ENCODE assay signal across 23 cellular contexts in genomic region chr3:34843479-34843870, GRCh38.
DNase-seq lines count a peak whose midpoint lies in the region; ATAC-seq, FAIRE-seq and TF ChIP-seq lines count a peak whose summit lies in the region.
"Had no signal": no experiment of that assay in that cellular context is flagged by ENCODE, and none has a peak within 500 bp of the region (broad histone marks: within the 10 kb centered on the region; RNA-seq: fewer than 3 reads in every experiment).

No MANE protein-coding gene starts in this region.

- no peak overlapping the region for H2BK20ac ChIP-seq in H1 (ENCODE audit: low read length)

- no peaks in the 10 kb centered on the region for H3K27me3 ChIP-seq in H1 (replicated peaks in 1 of 4; ENCODE audit: control insufficient read depth in 3 of 4, extremely low read depth in 1 of 4, insufficient read depth in 3 of 4, low read length in 3 of 4)

- peak overlapping the region; percentile 71; the same call in 1 of the 2 replicates for H2AFZ ChIP-seq in H1 (ENCODE audit: low read length)
- H2AFZ ChIP-seq: parathyroid adenoma had no signal

- H3K79me2 ChIP-seq in H1 (ENCODE audit: control insufficient read depth in 1 of 2, insufficient read depth in 2 of 2, low read length in 2 of 2), result no peaks in the 10 kb centered on the region
- H3K79me2 ChIP-seq: parathyroid adenoma had no signal

- H3K36me3 ChIP-seq in SK-N-MC (ENCODE audit: insufficient read depth, low read length) (no peaks in the 10 kb centered on the region), H1 (ENCODE audit: control insufficient read depth in 2 of 4, insufficient read depth in 4 of 4, low read length in 3 of 4) (no peaks in the 10 kb centered on the region)

- TF ChIP-seq EP300 in H1 (IDR thresholded peaks at IDR 0.05; ENCODE audit: borderline replicate concordance in 1 of 2, low read depth in 2 of 2, low read length in 2 of 2), result no peak

- in situ Hi-C loops in G401 (cut with HindIII; ENCODE audit: low sequenced_read_pairs), result no loop called here

- no peaks in the 10 kb centered on the region for H3K79me1 ChIP-seq in H1 (ENCODE audit: low read depth, low read length)

- H3K18ac ChIP-seq in H1 (ENCODE audit: extremely low read depth, low read length), result no peak overlapping the region

- no peaks in the 10 kb centered on the region for H3K36me3 Mint-ChIP-seq in nephron (ENCODE audit: low read depth)
- H3K36me3 Mint-ChIP-seq: naive thymus-derived CD8-positive, alpha-beta T cell had no signal

- peaks cover 2% of the 10 kb centered on the region for H3K27me3 Mint-ChIP-seq in nephron (ENCODE audit: low read depth)
- H3K27me3 Mint-ChIP-seq: activated CD8-positive, alpha-beta T cell treated with anti-CD3 and anti-CD28 coated beads for 36 hours had no signal

- peak; percentile 16 for DNase-seq in G401 (ENCODE audit: low spot score)
- no peak for DNase-seq in SK-N-MC (ENCODE audit: low read depth, low spot score)
- DNase-seq in H1 (ENCODE audit: low read depth in 1 of 2, low spot score in 2 of 2), result no peak
- DNase-seq in left lobe of liver (ENCODE audit: low spot score), result no peak
- DNase-seq in dedifferentiated amniotic fluid mesenchymal stem cell (ENCODE audit: extremely low spot score), result no peak
- DNase-seq: activated CD4-positive, CD25-positive, alpha-beta regulatory T cell; activated CD8-positive, alpha-beta T cell treated with anti-CD3 and anti-CD28 coated beads for 36 hours; activated naive CD4-positive, alpha-beta T cell treated with Interleukin-2 at 50 U/mL for 16 hours; GF-D8; Karpas-422; naive thymus-derived CD8-positive, alpha-beta T cell; NCI-H1092 treated with DMSO at 0.1 percent for 48 hours; NCI-H2081; stimulated activated CD4-positive, alpha-beta T cell treated with anti-CD3 and anti-CD28 coated beads, Interleukin-2, amount 100 ng/mL, for 24 hours; stimulated activated naive CD4-positive, alpha-beta T cell; T1000 had no signal

- H4K8ac ChIP-seq in H1 (ENCODE audit: extremely low read depth, insufficient read depth, low read length), result no peak overlapping the region

- POLR2A ChIA-PET in H1 (lab: Charles Lee; ENCODE audit: partially characterized antibody), result no interaction called here

- no peaks in the 10 kb centered on the region for H3K9me3 ChIP-seq in SK-N-MC (ENCODE audit: low read depth, low read length)
- no peaks in the 10 kb centered on the region for H3K9me3 ChIP-seq in H1 (ENCODE audit: insufficient read depth in 2 of 2, low read depth in 1 of 2, low read length in 1 of 2)

- CTCF ChIA-PET in H1 (lab: Charles Lee; ENCODE audit: partially characterized antibody), result interaction anchor here (1.0 to 1.2 kb wide), 2 partner anchors 13 to 33 kb away, joined by 3 read pairs; no protein-coding TSS in a partner anchor

- peaks cover 0 to 7% (median 4%) of the 10 kb centered on the region in 4 experiments; a peak in 3 of 7 replicates for H3K4me1 ChIP-seq in H1 (replicated peaks in 1 of 4; ENCODE audit: control insufficient read depth in 3 of 4, insufficient read depth in 4 of 4, low read length in 3 of 4)
- H3K4me1 ChIP-seq: parathyroid adenoma had no signal

- peak overlapping the region; percentile 83 for H3K27ac ChIP-seq in SK-N-MC
- H3K27ac ChIP-seq in H1 (ENCODE audit: low read depth, low read length), result no peak overlapping the region
- H3K27ac ChIP-seq: coronary artery, parathyroid adenoma had no signal

- H3K14ac ChIP-seq in H1 (ENCODE audit: insufficient read length), result no peak overlapping the region

- no peak overlapping the region for H2BK5ac ChIP-seq in H1 (ENCODE audit: low read depth, low read length)

- TF ChIP-seq RAD21 in H1 (IDR thresholded peaks at IDR 0.05 in 1 of 2, conservative IDR thresholded peaks at IDR 0.05 in 1 of 2; ENCODE audit: low read depth in 2 of 2, low read length in 2 of 2), result no peak

- H3K56ac ChIP-seq in H1 (replicated peaks; ENCODE audit: insufficient read length, low read depth, low read length), result no peak overlapping the region

- no peak for FAIRE-seq in H1 (lab: Jason Lieb, UNC)
- FAIRE-seq: keratinocyte had no signal

- no peak overlapping the region for H3K4me2 ChIP-seq in H1 (ENCODE audit: insufficient read depth in 1 of 2, low read depth in 2 of 2, low read length in 2 of 2)

- H3K9me3 Mint-ChIP-seq in nephron, result no peaks in the 10 kb centered on the region
- H3K9me3 Mint-ChIP-seq: activated CD8-positive, alpha-beta T cell treated with anti-CD3 and anti-CD28 coated beads for 36 hours; naive thymus-derived CD8-positive, alpha-beta T cell had no signal

- no peak overlapping the region for H4K91ac ChIP-seq in H1 (replicated peaks; ENCODE audit: insufficient read length, low read length)

- no peak overlapping the region for H3K4ac ChIP-seq in H1 (replicated peaks; ENCODE audit: insufficient read length, low read depth, low read length)

- H3K4me3 ChIP-seq in SK-N-MC (0 out of 2 replicates have a peak overlapping the region, but pooled peaks have one; percentile 33), H1 (ENCODE audit: extremely low read depth in 1 of 4, insufficient read depth in 2 of 4, low read depth in 3 of 4, low read length in 4 of 4) (no peak overlapping the region)
- H3K4me3 ChIP-seq: coronary artery, lung had no signal

- H3K9ac ChIP-seq in SK-N-MC (ENCODE audit: insufficient read length) (peak overlapping the region; percentile 51), H1 (replicated peaks in 1 of 4; ENCODE audit: extremely low read depth in 1 of 4, low read depth in 3 of 4, low read length in 3 of 4) (no peak overlapping the region)
- H3K9ac ChIP-seq: parathyroid adenoma had no signal

- H4K5ac ChIP-seq in H1 (ENCODE audit: insufficient read length, low read depth, low read length), result no peak overlapping the region

- no peak overlapping the region for H2BK12ac ChIP-seq in H1 (ENCODE audit: low read depth, low read length)

- H2AK5ac ChIP-seq in H1 (ENCODE audit: low read depth, low read length), result no peak overlapping the region

- H3K23ac ChIP-seq in H1 (ENCODE audit: insufficient read length), result no peak overlapping the region

- ATAC-seq in GM21423 (IDR thresholded peaks at IDR 0.05; ENCODE audit: unreplicated experiment) (no peak), GM21529 (IDR thresholded peaks at IDR 0.05; ENCODE audit: unreplicated experiment) (no peak), left lobe of liver (no peak)
- ATAC-seq: activated CD8-positive, alpha-beta T cell treated with anti-CD3 and anti-CD28 coated beads for 36 hours; naive thymus-derived CD8-positive, alpha-beta T cell had no signal

- H2BK15ac ChIP-seq in H1 (ENCODE audit: low read length), result no peak overlapping the region

- TF ChIP-seq CTCF in H1 (IDR thresholded peaks at IDR 0.05; ENCODE audit: control extremely low read depth in 1 of 3, insufficient read depth in 1 of 3, low read depth in 1 of 3, low read length in 3 of 3) (no peak), nephron (IDR thresholded peaks at IDR 0.05; ENCODE audit: unreplicated experiment in 3 of 3) (no peak)

- H3K27ac Mint-ChIP-seq in nephron, result peak overlapping the region; percentile 6 to 69 (median 50)
- H3K27ac Mint-ChIP-seq: activated CD8-positive, alpha-beta T cell treated with anti-CD3 and anti-CD28 coated beads for 36 hours; naive thymus-derived CD8-positive, alpha-beta T cell had no signal

- TF ChIP-seq POLR2A in H1 (IDR thresholded peaks at IDR 0.05; ENCODE audit: control extremely low read depth in 1 of 2, low read depth in 2 of 2, low read length in 2 of 2), result no peak

- no peak overlapping the region for H2BK120ac ChIP-seq in H1 (replicated peaks; ENCODE audit: low read depth, low read length)

- no peaks in the 10 kb centered on the region for H4K20me1 ChIP-seq in H1 (replicated peaks in 1 of 2; ENCODE audit: control insufficient read depth in 1 of 2, insufficient read depth in 2 of 2, low read length in 2 of 2)

- 80% methylated on average over 4 of the region's 4 CpGs; no CpG with 5 or more reads in 1 of the 2 experiments for WGBS in H1 (ENCODE audit: extremely low coverage in 1 of 2, insufficient coverage in 1 of 2, insufficient read length in 1 of 2, insufficient replicate concordance in 2 of 2, low coverage in 1 of 2, low lambda C conversion rate in 2 of 2, missing lambda C conversion rate in 1 of 2), 2 experiments

- H3K4me1 Mint-ChIP-seq in nephron, result peaks cover 49% of the 10 kb centered on the region

- H3K23me2 ChIP-seq in H1 (ENCODE audit: low read depth, low read length), result no peaks in the 10 kb centered on the region; the same call in 1 of the 2 replicates

- H3K4me3 Mint-ChIP-seq in nephron, result no peak overlapping the region
- H3K4me3 Mint-ChIP-seq: activated CD8-positive, alpha-beta T cell treated with anti-CD3 and anti-CD28 coated beads for 36 hours; naive thymus-derived CD8-positive, alpha-beta T cell had no signal

TF ChIP-seq in H1, 55 proteins besides CTCF, POLR2A, EP300 and RAD21:
- no peak for TF ChIP-seq EZH2 (IDR thresholded peaks at IDR 0.05; ENCODE audit: low read depth, low read length, severe bottlenecking)
- no peak for TF ChIP-seq POLR2AphosphoS5 (IDR thresholded peaks at IDR 0.05; ENCODE audit: low read depth, low read length)
- TF ChIP-seq SRF (IDR thresholded peaks at IDR 0.05; ENCODE audit: low read depth, low read length), result no peak
- no peak for TF ChIP-seq RFX5 (IDR thresholded peaks at IDR 0.05; ENCODE audit: borderline replicate concordance, low read depth, low read length)
- no peak for TF ChIP-seq HDAC6 (IDR thresholded peaks at IDR 0.05; ENCODE audit: low read depth, low read length)
- no peak for TF ChIP-seq SIX5 (IDR thresholded peaks at IDR 0.05; ENCODE audit: low read depth, low read length)
- TF ChIP-seq NRF1 (IDR thresholded peaks at IDR 0.05; ENCODE audit: low read depth, low read length), result no peak
- no peak for TF ChIP-seq SP4 (IDR thresholded peaks at IDR 0.05; ENCODE audit: low read length)
- TF ChIP-seq KDM4A (IDR thresholded peaks at IDR 0.05; ENCODE audit: low read depth, low read length, severe bottlenecking), result no peak
- no peak for TF ChIP-seq TCF12 (IDR thresholded peaks at IDR 0.05; ENCODE audit: low read depth, low read length)
- TF ChIP-seq EGR1 (IDR thresholded peaks at IDR 0.05; ENCODE audit: borderline replicate concordance, low read depth, low read length), result no peak
- TF ChIP-seq JUND (IDR thresholded peaks at IDR 0.05; ENCODE audit: low read length), result no peak; the same call in 1 of the 2 replicates
- no peak for TF ChIP-seq TAF1 (IDR thresholded peaks at IDR 0.05; ENCODE audit: low read depth, low read length)
- TF ChIP-seq E2F6 (IDR thresholded peaks at IDR 0.05), result no peak
- no peak for TF ChIP-seq SUZ12 (IDR thresholded peaks at IDR 0.05; ENCODE audit: low read length)
- no peak for TF ChIP-seq KDM5A (IDR thresholded peaks at IDR 0.05; ENCODE audit: low read length)
- TF ChIP-seq FOSL1 (IDR thresholded peaks at IDR 0.05; ENCODE audit: insufficient read depth, low read depth, low read length), result no peak
